ENCODE assay signal across 9 cellular contexts in genomic region chr15:44736261-44736765, GRCh38. TPM values are rescaled to one million over a fixed set of nuclear protein-coding genes. Genes with fewer than 3 reads are reported as not detected.
A peak's percentile ranks its signal among the peaks of the same experiment; 100 is the strongest.
DNase-seq lines count a peak whose midpoint lies in the region; ATAC-seq and TF ChIP-seq lines count a peak whose summit lies in the region.
"Had no signal": no experiment of that assay in that cellular context is flagged by ENCODE, and none has a peak within 500 bp of the region (broad histone marks: within the 10 kb centered on the region; RNA-seq: fewer than 3 reads in every experiment).

A gene with protein sequence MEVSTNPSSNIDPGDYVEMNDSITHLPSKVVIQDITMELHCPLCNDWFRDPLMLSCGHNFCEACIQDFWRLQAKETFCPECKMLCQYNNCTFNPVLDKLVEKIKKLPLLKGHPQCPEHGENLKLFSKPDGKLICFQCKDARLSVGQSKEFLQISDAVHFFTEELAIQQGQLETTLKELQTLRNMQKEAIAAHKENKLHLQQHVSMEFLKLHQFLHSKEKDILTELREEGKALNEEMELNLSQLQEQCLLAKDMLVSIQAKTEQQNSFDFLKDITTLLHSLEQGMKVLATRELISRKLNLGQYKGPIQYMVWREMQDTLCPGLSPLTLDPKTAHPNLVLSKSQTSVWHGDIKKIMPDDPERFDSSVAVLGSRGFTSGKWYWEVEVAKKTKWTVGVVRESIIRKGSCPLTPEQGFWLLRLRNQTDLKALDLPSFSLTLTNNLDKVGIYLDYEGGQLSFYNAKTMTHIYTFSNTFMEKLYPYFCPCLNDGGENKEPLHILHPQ (plus strand): TSS chr15:44736528. CDS start chr15:44736705, 177 bp downstream.

- DNase-seq in activated T-cell treated with anti-CD3 and anti-CD28 coated beads, Interleukin-2, amount 50 U/mL, for 4 hours: no peak
- DNase-seq in activated T-cell treated with anti-CD3 and anti-CD28 coated beads, Interleukin-2, amount 50 U/mL, for 48 hours: no peak
- DNase-seq in lung (ENCODE audit: low spot score) (no peak), type B pancreatic cell (ENCODE audit: extremely low spot score, unreplicated experiment) (no peak), left lobe of liver (ENCODE audit: low spot score) (no peak), cortex of kidney (lab: John Stamatoyannopoulos, UW) (no peak)
- no peak for DNase-seq in stimulated activated CD4-positive, alpha-beta T cell treated with anti-CD3 and anti-CD28 coated beads, Interleukin-4, amount 100 ng/mL, for 24 hours

- 69 to 72% methylated on average over 3 of the region's 3 CpGs for WGBS in lung, 2 donors

- H3K9me3 Mint-ChIP-seq in activated T-cell treated with anti-CD3 and anti-CD28 coated beads, Interleukin-2, amount 50 U/mL, for 4 hours: no peaks in the 10 kb centered on the region
- H3K9me3 Mint-ChIP-seq in activated T-helper 17 cell treated with anti-CD3 and anti-CD28 coated beads, Interleukin-2, amount 50 U/mL, for 72 hours: no peaks in the 10 kb centered on the region
- H3K9me3 Mint-ChIP-seq in type B pancreatic cell: no peaks in the 10 kb centered on the region

- H3K9me3 ChIP-seq in lung (ENCODE audit: control insufficient read depth in 2 of 2, insufficient read depth in 1 of 2, low read length in 1 of 2): no peaks in the 10 kb centered on the region

- H3K4me3 Mint-ChIP-seq in activated T-cell treated with anti-CD3 and anti-CD28 coated beads, Interleukin-2, amount 50 U/mL, for 4 hours: peak within 1 kb of the TSS; percentile 83
- peak within 1 kb of the TSS; percentile 98 for H3K4me3 Mint-ChIP-seq in activated T-helper 17 cell treated with anti-CD3 and anti-CD28 coated beads, Interleukin-2, amount 50 U/mL, for 72 hours
- no peak within 1 kb of the TSS for H3K4me3 Mint-ChIP-seq in type B pancreatic cell

- no peak within 1 kb of the TSS for H3K4me3 ChIP-seq in lung

- H3K4me1 Mint-ChIP-seq in activated T-cell treated with anti-CD3 and anti-CD28 coated beads, Interleukin-2, amount 50 U/mL, for 4 hours (ENCODE audit: low read depth): peaks cover 70% of the 10 kb centered on the region
- peaks cover 29% of the 10 kb centered on the region for H3K4me1 Mint-ChIP-seq in activated T-helper 17 cell treated with anti-CD3 and anti-CD28 coated beads, Interleukin-2, amount 50 U/mL, for 72 hours
- peaks cover 5% of the 10 kb centered on the region for H3K4me1 Mint-ChIP-seq in type B pancreatic cell (ENCODE audit: unreplicated experiment)

- TF ChIP-seq CTCF in lung (IDR thresholded peaks at IDR 0.05; ENCODE audit: control extremely low read depth, extremely low read depth) (no peak), type B pancreatic cell (conservative IDR thresholded peaks at IDR 0.05) (no peak)

- peak within 1 kb of the TSS; percentile 96 for H3K27ac Mint-ChIP-seq in activated T-helper 17 cell treated with anti-CD3 and anti-CD28 coated beads, Interleukin-2, amount 50 U/mL, for 72 hours
- H3K27ac Mint-ChIP-seq in type B pancreatic cell: peak within 1 kb of the TSS; percentile 12

- no peaks in the 10 kb centered on the region for H3K27me3 Mint-ChIP-seq in activated T-cell treated with anti-CD3 and anti-CD28 coated beads, Interleukin-2, amount 50 U/mL, for 4 hours (ENCODE audit: low read depth)
- H3K27me3 Mint-ChIP-seq in activated T-helper 17 cell treated with anti-CD3 and anti-CD28 coated beads, Interleukin-2, amount 50 U/mL, for 72 hours: no peaks in the 10 kb centered on the region
- H3K27me3 Mint-ChIP-seq in type B pancreatic cell: no peaks in the 10 kb centered on the region

- H3K36me3 Mint-ChIP-seq in activated T-cell treated with anti-CD3 and anti-CD28 coated beads, Interleukin-2, amount 50 U/mL, for 4 hours (ENCODE audit: insufficient read depth): peaks cover 14% of the 10 kb centered on the region
- peaks cover 53% of the 10 kb centered on the region for H3K36me3 Mint-ChIP-seq in activated T-helper 17 cell treated with anti-CD3 and anti-CD28 coated beads, Interleukin-2, amount 50 U/mL, for 72 hours (ENCODE audit: low read depth)
- H3K36me3 Mint-ChIP-seq in type B pancreatic cell: peaks cover 6% of the 10 kb centered on the region

- H3K27ac ChIP-seq in lung (ENCODE audit: low read depth in 1 of 2, low read length in 1 of 2): peak within 1 kb of the TSS in 1 of 2 donors; percentile 80
- H3K27ac ChIP-seq: C4-2B had no signal

- H3K27me3 ChIP-seq in lung (ENCODE audit: control insufficient read depth, insufficient read depth): no peaks in the 10 kb centered on the region

- peak; percentile 37 to 43 for ATAC-seq in activated T-cell treated with anti-CD3 and anti-CD28 coated beads, Interleukin-2, amount 50 U/mL, for 4 hours
- peak; percentile 59 for ATAC-seq in activated T-helper 17 cell treated with anti-CD3 and anti-CD28 coated beads, Interleukin-2, amount 50 U/mL, for 72 hours (replicated peaks)
- no peak for ATAC-seq in lung (ENCODE audit: insufficient read depth, low FRiP score)
- ATAC-seq in left lobe of liver: no peak

- peaks cover 2 to 16% of the 10 kb centered on the region in 2 donors for H3K4me1 ChIP-seq in lung (ENCODE audit: control insufficient read depth in 2 of 2, insufficient read depth in 2 of 2, low read length in 2 of 2)

- H3K36me3 ChIP-seq in lung (ENCODE audit: control insufficient read depth in 2 of 2, insufficient read depth in 2 of 2, low read length in 2 of 2): peaks cover 0 to 5% of the 10 kb centered on the region in 2 donors

RNA-seq across cellular contexts. Expression of the gene that starts here (rescaled TPM):
- total RNA-seq in activated T-cell treated with anti-CD3 and anti-CD28 coated beads, Interleukin-2, amount 50 U/mL, for 4 hours: 10 to 100 TPM; 45.4 to 58.2 (median 46.4) TPM
- total RNA-seq in activated T-helper 17 cell treated with anti-CD3 and anti-CD28 coated beads, Interleukin-2, amount 50 U/mL, for 72 hours: 100 to 1,000 TPM in 1 of 2 donors, 10 to 100 TPM in 1; 40.3 to 100 TPM
- total RNA-seq in lung (10 to 100 TPM; 13.1 to 21.3 TPM), type B pancreatic cell (ENCODE audit: low replicate concordance) (24.9 and 30.9 TPM in 2 replicates), left lobe of liver (5.2 TPM)
- 10 to 100 TPM; 11.2 to 26.4 TPM for polyA plus RNA-seq in lung

Comparison
In these comparisons a context has a peak if more than half of its experiments do, and no peak if none do; other contexts are left out.
1. ATAC-seq: peak in activated T-cell treated with anti-CD3 and anti-CD28 coated beads, Interleukin-2, amount 50 U/mL, for 4 hours (2 of 2) and activated T-helper 17 cell treated with anti-CD3 and anti-CD28 coated beads, Interleukin-2, amount 50 U/mL, for 72 hours (single experiment); none in lung (single experiment) and left lobe of liver (single experiment).